1 cellular context compared by ENCODE assay signal in genomic region chr12:15882055-15882971, GRCh38.
A peak's percentile ranks its signal among the peaks of the same experiment; 100 is the strongest.
TF ChIP-seq lines count a peak whose summit lies in the region.

Gene STRAP, plus strand, starts transcription at chr12:15882387. Its CDS starts 321 bp downstream, at chr12:15882708.

TF ChIP-seq in WTC11, 78 proteins besides CTCF, POLR2A, EP300 and RAD21 (continued from another document):
- TF ChIP-seq ATF6 (CRISPR knock-in tag; IDR thresholded peaks at IDR 0.05) (no peak), ZNF423 (CRISPR knock-in tag; IDR thresholded peaks at IDR 0.05) (no peak), ZNF416 (CRISPR knock-in tag; IDR thresholded peaks at IDR 0.05) (no peak), SP1 (CRISPR knock-in tag; conservative IDR thresholded peaks at IDR 0.05) (peak; percentile 70; the same call in 1 of the 2 replicates), ZNF671 (CRISPR knock-in tag; IDR thresholded peaks at IDR 0.05) (no peak), E2F5 (CRISPR knock-in tag; IDR thresholded peaks at IDR 0.05) (no peak), PRDM15 (CRISPR knock-in tag; IDR thresholded peaks at IDR 0.05) (no peak), ERG (CRISPR knock-in tag; IDR thresholded peaks at IDR 0.05) (no peak), FOXP4 (CRISPR knock-in tag; IDR thresholded peaks at IDR 0.05) (peak; percentile 15; the same call in 1 of the 2 replicates), MXD4 (CRISPR knock-in tag; IDR thresholded peaks at IDR 0.05; ENCODE audit: borderline replicate concordance) (no peak), ETV6 (CRISPR knock-in tag; IDR thresholded peaks at IDR 0.05) (peak; percentile 89), NFYB (CRISPR knock-in tag; conservative IDR thresholded peaks at IDR 0.05; ENCODE audit: low read depth) (peak; percentile 12; the same call in 1 of the 2 replicates), ZNF219 (CRISPR knock-in tag; IDR thresholded peaks at IDR 0.05; ENCODE audit: borderline replicate concordance) (no peak), KAT7 (CRISPR knock-in tag; IDR thresholded peaks at IDR 0.05; ENCODE audit: borderline replicate concordance) (0 out of 2 replicates have a peak, but pooled peaks have one; percentile 80), GABPB1 (CRISPR knock-in tag; IDR thresholded peaks at IDR 0.05) (peak; percentile 16; the same call in 1 of the 2 replicates), ARID4B (CRISPR knock-in tag; IDR thresholded peaks at IDR 0.05; ENCODE audit: borderline replicate concordance) (peak; percentile 86; the same call in 1 of the 2 replicates), MYBL2 (CRISPR knock-in tag; IDR thresholded peaks at IDR 0.05) (no peak), OVOL2 (CRISPR knock-in tag; IDR thresholded peaks at IDR 0.05; ENCODE audit: borderline replicate concordance) (no peak), HMGA2 (CRISPR knock-in tag; IDR thresholded peaks at IDR 0.05) (no peak), CREM (CRISPR knock-in tag; IDR thresholded peaks at IDR 0.05) (peak; percentile 96), JUN (CRISPR knock-in tag; IDR thresholded peaks at IDR 0.05) (0 out of 2 replicates have a peak, but pooled peaks have one; percentile 13), ZBTB21 (CRISPR knock-in tag; IDR thresholded peaks at IDR 0.05; ENCODE audit: borderline replicate concordance) (peak; percentile 80; the same call in 1 of the 2 replicates), USF1 (CRISPR knock-in tag; IDR thresholded peaks at IDR 0.05) (peak; percentile 30; the same call in 1 of the 2 replicates), ZNF317 (CRISPR knock-in tag; IDR thresholded peaks at IDR 0.05; ENCODE audit: borderline replicate concordance, low read depth) (0 out of 2 replicates have a peak, but pooled peaks have one; percentile 33)
